In genomic region chr4:5278213-5278612, GRCh38 we compare ENCODE assay signal across 32 cellular contexts.
"Had no signal": no experiment of that assay in that cellular context is flagged by ENCODE, and none has a peak within 500 bp of the region (broad histone marks: within the 10 kb centered on the region; RNA-seq: fewer than 3 reads in every experiment).

No MANE protein-coding gene starts in this region.

- H3K4me3 ChIP-seq: MG63 had no signal

- H3K27me3 ChIP-seq: MG63 had no signal

- H3K9me3 ChIP-seq: MG63 had no signal

- H3K36me3 ChIP-seq: MG63 had no signal

- DNase-seq: Karpas-422, Kasumi-1, MG63, MM.1S, MV-4-11, NCI-H1048, NCI-H1092, NCI-H1092 treated with DMSO at 0.1 percent for 48 hours, NCI-H1105, NCI-H1105 treated with DMSO at 0.1 percent for 48 hours, NCI-H1417 treated with DMSO at 0.1 percent for 48 hours, NCI-H1436, NCI-H1436 treated with DMSO at 0.1 percent for 48 hours, NCI-H146, NCI-H1694, NCI-H1694 treated with DMSO at 0.1 percent for 48 hours, NCI-H187 treated with DMSO at 0.1 percent for 48 hours, NCI-H1930, NCI-H2029, NCI-H2029 treated with DMSO at 0.1 percent for 48 hours, NCI-H2081, NCI-H2081 treated with DMSO at 0.1 percent for 48 hours, NCI-H2107, NCI-H2171, NCI-H2171 treated with DMSO at 0.1 percent for 48 hours, NCI-H2227 treated with DMSO at 0.1 percent for 48 hours, NCI-H226, NCI-H446, NCI-H446 treated with DMSO at 0.1 percent for 48 hours, NCI-H510A, NCI-H510A treated with DMSO at 0.1 percent for 48 hours, NCI-H524 had no signal
